Comparison of ENCODE assay signal across 8 cellular contexts in genomic region chr22:41589260-41589600, GRCh38. TPM values are rescaled to one million over a fixed set of nuclear protein-coding genes. Genes with fewer than 3 reads are reported as not detected.
DNase-seq lines count a peak whose midpoint lies in the region; ATAC-seq, FAIRE-seq and TF ChIP-seq lines count a peak whose summit lies in the region.

No MANE protein-coding gene starts in this region.

- H3K23ac ChIP-seq in mesendoderm (ENCODE audit: low read length): no peak overlapping the region

- no peak overlapping the region for H4K5ac ChIP-seq in mesendoderm (ENCODE audit: low read length)

- H3K79me2 ChIP-seq in OCI-LY7 (ENCODE audit: insufficient read depth, low read depth, low read length) (peaks cover 7% of the 10 kb centered on the region; the same call in 1 of the 2 replicates), mesendoderm (ENCODE audit: control insufficient read depth, insufficient read depth, low read length) (no peaks in the 10 kb centered on the region)

- no peaks in the 10 kb centered on the region for H3K79me1 ChIP-seq in mesendoderm (ENCODE audit: low read length)

- H3K4me3 Mint-ChIP-seq in CD4-positive, CD25-positive, alpha-beta regulatory T cell: peak overlapping the region; percentile 87 to 95 (median 93)

- no peaks in the 10 kb centered on the region for H4K20me1 ChIP-seq in OCI-LY7 (ENCODE audit: insufficient read depth, low read length)

- H3K27ac ChIP-seq in CD4-positive, CD25-positive, alpha-beta regulatory T cell (ENCODE audit: insufficient read depth, low read length, poor library complexity, severe bottlenecking): peak overlapping the region; percentile 73
- H3K27ac ChIP-seq in OCI-LY7 (ENCODE audit: low read depth, low read length, poor library complexity, severe bottlenecking) (peak overlapping the region; percentile 44), dorsolateral prefrontal cortex (peak overlapping the region in 56 of 59 donors; percentile 31 to 93 (median 78)), mesendoderm (ENCODE audit: low read depth, low read length) (no peak overlapping the region)

- no TSS peak for BruUV-seq in OCI-LY7 (replicated peaks; lab: Mats Ljungman, UMichigan)

- H3K9me3 Mint-ChIP-seq in CD4-positive, CD25-positive, alpha-beta regulatory T cell: peaks cover 0 to 2% (median 0%) of the 10 kb centered on the region in 7 donors

- peaks cover 18% of the 10 kb centered on the region for H3K4me1 ChIP-seq in CD4-positive, CD25-positive, alpha-beta regulatory T cell (ENCODE audit: control insufficient read depth, insufficient read depth, low read length, poor library complexity, severe bottlenecking)
- H3K4me1 ChIP-seq in OCI-LY7 (ENCODE audit: insufficient read depth, low read length, poor library complexity, severe bottlenecking) (peaks cover 19% of the 10 kb centered on the region), mesendoderm (ENCODE audit: control insufficient read depth, low read depth, low read length) (no peaks in the 10 kb centered on the region)

- H3K4me2 ChIP-seq in OCI-LY7 (ENCODE audit: low read length): peak overlapping the region; percentile 95
- H3K4me2 ChIP-seq in mesendoderm (ENCODE audit: low read length): peak overlapping the region; percentile 61

- peaks cover 9% of the 10 kb centered on the region for H3K36me3 ChIP-seq in CD4-positive, CD25-positive, alpha-beta regulatory T cell (ENCODE audit: control insufficient read depth, insufficient read depth, low read length)
- H3K36me3 ChIP-seq in OCI-LY7 (ENCODE audit: insufficient read depth, low read length) (no peaks in the 10 kb centered on the region), mesendoderm (ENCODE audit: control insufficient read depth, insufficient read depth, low read length) (no peaks in the 10 kb centered on the region)

- peak overlapping the region; percentile 62; the same call in 1 of the 2 replicates for H2AFZ ChIP-seq in OCI-LY7 (ENCODE audit: low read length)

- WGBS in mesendoderm (ENCODE audit: extremely low coverage, insufficient coverage, low lambda C conversion rate): no CpG with 5 or more reads among the region's 18 CpGs

- H3K4ac ChIP-seq in mesendoderm (ENCODE audit: low read depth, low read length): no peak overlapping the region

- no peaks in the 10 kb centered on the region for H3K9me3 ChIP-seq in CD4-positive, CD25-positive, alpha-beta regulatory T cell (ENCODE audit: control insufficient read depth in 2 of 2, low read length in 2 of 2)
- no peaks in the 10 kb centered on the region for H3K9me3 ChIP-seq in OCI-LY7 (ENCODE audit: low read length)

- no peak overlapping the region for H2BK5ac ChIP-seq in mesendoderm (ENCODE audit: low read length)

- H3K4me3 ChIP-seq in CD4-positive, CD25-positive, alpha-beta regulatory T cell (ENCODE audit: low read depth, low read length): peak overlapping the region; percentile 67
- H3K4me3 ChIP-seq in OCI-LY7 (ENCODE audit: low read depth, low read length, poor library complexity, severe bottlenecking) (peak overlapping the region; percentile 81), dorsolateral prefrontal cortex (peak overlapping the region; percentile 69 to 100 (median 94)), mesendoderm (ENCODE audit: low read length) (peak overlapping the region; percentile 86)

- peak overlapping the region; percentile 93 for H3K56ac ChIP-seq in mesendoderm (ENCODE audit: low read length)

- H3K9me2 ChIP-seq in OCI-LY7 (ENCODE audit: insufficient read depth, low read length): no peaks in the 10 kb centered on the region

- TF ChIP-seq CTCF in OCI-LY7 (conservative IDR thresholded peaks at IDR 0.05; ENCODE audit: low read length) (peak; percentile 35; the same call in 1 of the 2 replicates), dorsolateral prefrontal cortex (IDR thresholded peaks at IDR 0.05 in 54 of 56, conservative IDR thresholded peaks at IDR 0.05 in 2 of 56; ENCODE audit: low read depth in 1 of 56, partially characterized antibody in 56 of 56) (no peak)

- ATAC-seq in CD4-positive, CD25-positive, alpha-beta regulatory T cell (ENCODE audit: low read depth in 2 of 2): no peak
- ATAC-seq in GM21447 (IDR thresholded peaks at IDR 0.05; ENCODE audit: unreplicated experiment) (peak; percentile 23), GM21390 (IDR thresholded peaks at IDR 0.05; ENCODE audit: unreplicated experiment) (no peak)

- peak; percentile 55 for FAIRE-seq in urothelium cell line (lab: Jason Lieb, UNC)

- no peak overlapping the region for H2BK15ac ChIP-seq in mesendoderm (replicated peaks; ENCODE audit: low read depth)

- H3K27ac Mint-ChIP-seq in CD4-positive, CD25-positive, alpha-beta regulatory T cell: peak overlapping the region; percentile 90 to 95 (median 92)

- no peak overlapping the region for H4K8ac ChIP-seq in mesendoderm (ENCODE audit: low read depth, low read length)

- CTCF ChIA-PET in OCI-LY7 (lab: Charles Lee; ENCODE audit: unreplicated experiment): interaction anchor here (0.6 to 1.0 kb wide), 5 partner anchors 12 to 71 kb away, joined by 3 to 5 read pairs (median 3); partner anchors contain the start of genes DESI1 and XRCC6

- H3K18ac ChIP-seq in mesendoderm (ENCODE audit: low read length): peak overlapping the region; percentile 22

- no peak overlapping the region for H2BK120ac ChIP-seq in mesendoderm (ENCODE audit: low read depth, low read length)

- H3K27me3 Mint-ChIP-seq in CD4-positive, CD25-positive, alpha-beta regulatory T cell: no peaks in the 10 kb centered on the region

- H3K9ac ChIP-seq in mesendoderm (ENCODE audit: low read length): peak overlapping the region; percentile 62

- intact Hi-C loops in OCI-LY7 (cut with micrococcal nuclease; ENCODE audit: unreplicated experiment): loop anchor here (1.0 to 2.0 kb wide), 2 partner anchors 32 to 44 kb away; partner anchors contain the start of genes DESI1, POLR3H and XRCC6
- intact Hi-C loops in dorsolateral prefrontal cortex (cut with DNase I): loop anchor here (2.0 kb wide), 2 partner anchors 44 to 46 kb away; partner anchors contain the start of gene POLR3H (in 1 of the 2)

- H3K36me3 Mint-ChIP-seq in CD4-positive, CD25-positive, alpha-beta regulatory T cell: peaks cover 4% of the 10 kb centered on the region

- no peaks in the 10 kb centered on the region for H3K27me3 ChIP-seq in CD4-positive, CD25-positive, alpha-beta regulatory T cell (ENCODE audit: control insufficient read depth, insufficient read depth, low read length)
- H3K27me3 ChIP-seq in dorsolateral prefrontal cortex (no peaks in the 10 kb centered on the region), mesendoderm (ENCODE audit: insufficient read depth, low read length, poor library complexity) (no peaks in the 10 kb centered on the region)

- no peak overlapping the region for H2AK5ac ChIP-seq in mesendoderm (ENCODE audit: low read length)

- DNase-seq in CD4-positive, CD25-positive, alpha-beta regulatory T cell: no peak
- DNase-seq in OCI-LY7 (ENCODE audit: low spot score) (peak; percentile 64), dorsolateral prefrontal cortex (peak in 2 of 10 donors; percentile 45 to 65), mesendoderm (peak; percentile 49), urothelium cell line (ENCODE audit: low spot score) (peak; percentile 30), activated gamma-delta T cell (lab: John Stamatoyannopoulos, UW) (no peak)

- POLR2A ChIA-PET in OCI-LY7 (lab: Charles Lee): interaction anchor here (0.6 to 2.4 kb wide), 18 partner anchors 12 to 633 kb away, joined by 3 to 14 read pairs (median 4); partner anchors contain the start of genes ACO2, PHF5A and TEF

- H3K4me1 Mint-ChIP-seq in CD4-positive, CD25-positive, alpha-beta regulatory T cell: peaks cover 0 to 35% (median 21%) of the 10 kb centered on the region in 4 donors

RNA-seq across cellular contexts. Expression of gene PMM1, which starts 0.4 kb away (rescaled TPM):
- 37.4 TPM for total RNA-seq in CD4-positive, CD25-positive, alpha-beta regulatory T cell
- polyA plus RNA-seq in CD4-positive, CD25-positive, alpha-beta regulatory T cell: 10 to 100 TPM; 41.8 to 56.0 (median 49.3) TPM
- total RNA-seq in OCI-LY7 (2014; rRNA removed; shearing (Covaris generic)): 17.0 and 17.5 TPM in 2 replicates
- total RNA-seq in OCI-LY7 (2022): 40.5 and 45.7 TPM in 2 replicates
- 10 to 100 TPM; 29.3 to 80.7 (median 56.1) TPM for total RNA-seq in dorsolateral prefrontal cortex
- polyA plus RNA-seq in mesendoderm (2013, experiment 1 of 2): 6.4 TPM
- 6.6 TPM for polyA plus RNA-seq in mesendoderm (2013, experiment 2 of 2)

RNA-seq across cellular contexts. Expression of gene CSDC2, which starts 28.4 kb away (rescaled TPM):
- total RNA-seq in CD4-positive, CD25-positive, alpha-beta regulatory T cell: not detected
- polyA plus RNA-seq in CD4-positive, CD25-positive, alpha-beta regulatory T cell: not detected
- not detected in 2 replicates for total RNA-seq in OCI-LY7 (2014; rRNA removed; shearing (Covaris generic))
- not detected in 2 replicates for total RNA-seq in OCI-LY7 (2022)
- 10 to 100 TPM in 111 of 120 experiments, 1 to 10 TPM in 9; 7.0 to 30.7 (median 15.7) TPM for total RNA-seq in dorsolateral prefrontal cortex
- polyA plus RNA-seq in mesendoderm (2013, experiment 1 of 2): 2.6 TPM
- 2.4 TPM for polyA plus RNA-seq in mesendoderm (2013, experiment 2 of 2)

RNA-seq across cellular contexts. Expression of gene DESI1, which starts 31.6 kb away (rescaled TPM):
- 30.5 TPM for total RNA-seq in CD4-positive, CD25-positive, alpha-beta regulatory T cell
- polyA plus RNA-seq in CD4-positive, CD25-positive, alpha-beta regulatory T cell: 10 to 100 TPM in 3 of 4 donors, 1 to 10 TPM in 1; 8.6 to 22.8 (median 15.5) TPM
- total RNA-seq in OCI-LY7 (2014; rRNA removed; shearing (Covaris generic)): 20.4 and 39.0 TPM in 2 replicates
- total RNA-seq in OCI-LY7 (2022) (59.0 and 65.0 TPM in 2 replicates), dorsolateral prefrontal cortex (10 to 100 TPM; 45.7 to 64.7 (median 55.1) TPM)
- polyA plus RNA-seq in mesendoderm (2013, experiment 1 of 2): 31.4 TPM
- 32.2 TPM for polyA plus RNA-seq in mesendoderm (2013, experiment 2 of 2)

RNA-seq across cellular contexts. Expression of gene XRCC6, which starts 31.9 kb away (rescaled TPM):
- total RNA-seq in CD4-positive, CD25-positive, alpha-beta regulatory T cell: 167 TPM
- polyA plus RNA-seq in CD4-positive, CD25-positive, alpha-beta regulatory T cell: 100 to 1,000 TPM; 413 to 484 (median 460) TPM
- 378 and 419 TPM in 2 replicates for total RNA-seq in OCI-LY7 (2014; rRNA removed; shearing (Covaris generic))
- total RNA-seq in OCI-LY7 (2022): 374 and 426 TPM in 2 replicates
- 100 to 1,000 TPM in 115 of 120 experiments, 10 to 100 TPM in 5; 83.9 to 180 (median 142) TPM for total RNA-seq in dorsolateral prefrontal cortex
- 435 TPM for polyA plus RNA-seq in mesendoderm (2013, experiment 1 of 2)
- polyA plus RNA-seq in mesendoderm (2013, experiment 2 of 2): 429 TPM

RNA-seq across cellular contexts. Expression of gene POLR3H, which starts 45.0 kb away (rescaled TPM):
- 15.2 TPM for total RNA-seq in CD4-positive, CD25-positive, alpha-beta regulatory T cell
- polyA plus RNA-seq in CD4-positive, CD25-positive, alpha-beta regulatory T cell: 10 to 100 TPM; 12.1 to 21.3 (median 16.9) TPM
- 26.6 and 28.5 TPM in 2 replicates for total RNA-seq in OCI-LY7 (2014; rRNA removed; shearing (Covaris generic))
- 41.0 and 48.3 TPM in 2 replicates for total RNA-seq in OCI-LY7 (2022)
- 10 to 100 TPM; 47.5 to 93.1 (median 62.0) TPM for total RNA-seq in dorsolateral prefrontal cortex
- 25.5 TPM for polyA plus RNA-seq in mesendoderm (2013, experiment 1 of 2)
- 24.3 TPM for polyA plus RNA-seq in mesendoderm (2013, experiment 2 of 2)

Comparison
In these comparisons a context has a peak if more than half of its experiments do, and no peak if none do; other contexts are left out.
1. DNase-seq: peak in OCI-LY7 (single experiment), mesendoderm (single experiment) and urothelium cell line (single experiment); none in CD4-positive, CD25-positive, alpha-beta regulatory T cell (0 of 3) and activated gamma-delta T cell (single experiment).
2. Peak in every context shown above with its lines, with median percentiles within 50 percentile points of each other: H3K4me3 ChIP-seq.